ENCODE assay signal across 12 cellular contexts in genomic region chr2:111155610-111156009, GRCh38. TPM values are rescaled to one million over a fixed set of nuclear protein-coding genes. Genes with fewer than 3 reads are reported as not detected.
DNase-seq lines count a peak whose midpoint lies in the region; ATAC-seq and TF ChIP-seq lines count a peak whose summit lies in the region.
"Had no signal": no experiment of that assay in that cellular context is flagged by ENCODE, and none has a peak within 500 bp of the region (broad histone marks: within the 10 kb centered on the region; RNA-seq: fewer than 3 reads in every experiment).

No MANE protein-coding gene starts in this region.

- TF ChIP-seq CTCF in MM.1S (IDR thresholded peaks at IDR 0.05; ENCODE audit: low read length) (no peak), mesothelial cell of epicardium (IDR thresholded peaks at IDR 0.05; ENCODE audit: unreplicated experiment) (no peak)

- H3K4me2 ChIP-seq in MM.1S (ENCODE audit: low read depth, low read length) = no peak overlapping the region

- H3K27ac ChIP-seq in MM.1S (ENCODE audit: low read length) = peak overlapping the region; percentile 93; the same call in 1 of the 2 replicates
- H3K27ac ChIP-seq: adrenal gland had no signal

- H3K9me2 ChIP-seq in MM.1S (replicated peaks; ENCODE audit: insufficient read depth, low read length) = no peaks in the 10 kb centered on the region

- H3K9me3 ChIP-seq in MM.1S (replicated peaks; ENCODE audit: insufficient read depth, low read length) = no peaks in the 10 kb centered on the region
- H3K9me3 ChIP-seq: adrenal gland had no signal

- no peaks in the 10 kb centered on the region for H3K9me3 Mint-ChIP-seq in activated T-helper 1 cell treated with anti-CD3 and anti-CD28 coated beads, Interleukin-12 subunit alpha, Interleukin-12 subunit beta, Interleukin-2, Interleukin-4 antibody, amounts not matched to agents 30 ng/mL and 10 ng/mL and 1 ng/mL, durations not matched to agents 14 hours and 24 hours and 36 hours
- H3K9me3 Mint-ChIP-seq in mesothelial cell of epicardium = no peaks in the 10 kb centered on the region
- H3K9me3 Mint-ChIP-seq: CD4-positive, alpha-beta T cell; natural killer cell had no signal

- peaks cover 16% of the 10 kb centered on the region for H3K36me3 ChIP-seq in MM.1S (replicated peaks; ENCODE audit: insufficient read depth, low read length)

- peak; percentile 63 for DNase-seq in DMS53 (lab: John Stamatoyannopoulos, UW)
- DNase-seq in MM.1S = no peak
- DNase-seq in activated T-helper 1 cell treated with anti-CD3 and anti-CD28 coated beads, Interleukin-12 subunit alpha, Interleukin-12 subunit beta, Interleukin-2, Interleukin-4 antibody, amounts not matched to agents 30 ng/mL and 10 ng/mL and 1 ng/mL, durations not matched to agents 14 hours and 24 hours and 36 hours (ENCODE audit: low spot score) = no peak
- no peak for DNase-seq in mesothelial cell of epicardium (ENCODE audit: low spot score in 2 of 2, unreplicated experiment in 2 of 2)
- no peak for DNase-seq in H4 (ENCODE audit: low spot score)
- no peak for DNase-seq in NCI-H1092 treated with DMSO at 0.1 percent for 48 hours (lab: John Stamatoyannopoulos, UW)
- DNase-seq: adrenal gland; CD4-positive, alpha-beta T cell; natural killer cell; NCI-H2171 had no signal

- no peak for ATAC-seq in HG02970 (IDR thresholded peaks at IDR 0.05; ENCODE audit: low FRiP score, unreplicated experiment)
- ATAC-seq in GM21528 (IDR thresholded peaks at IDR 0.05; ENCODE audit: low FRiP score, unreplicated experiment) = no peak
- ATAC-seq: natural killer cell had no signal

- H3K27me3 ChIP-seq in MM.1S (replicated peaks; ENCODE audit: insufficient read depth, low read length) = no peaks in the 10 kb centered on the region
- H3K27me3 ChIP-seq: adrenal gland had no signal

- H3K4me1 Mint-ChIP-seq in activated T-helper 1 cell treated with anti-CD3 and anti-CD28 coated beads, Interleukin-12 subunit alpha, Interleukin-12 subunit beta, Interleukin-2, Interleukin-4 antibody, amounts not matched to agents 30 ng/mL and 10 ng/mL and 1 ng/mL, durations not matched to agents 14 hours and 24 hours and 36 hours (ENCODE audit: low read depth) = peaks cover 68% of the 10 kb centered on the region
- peaks cover 11% of the 10 kb centered on the region for H3K4me1 Mint-ChIP-seq in mesothelial cell of epicardium

- H3K4me3 Mint-ChIP-seq in activated T-helper 1 cell treated with anti-CD3 and anti-CD28 coated beads, Interleukin-12 subunit alpha, Interleukin-12 subunit beta, Interleukin-2, Interleukin-4 antibody, amounts not matched to agents 30 ng/mL and 10 ng/mL and 1 ng/mL, durations not matched to agents 14 hours and 24 hours and 36 hours = no peak overlapping the region
- no peak overlapping the region for H3K4me3 Mint-ChIP-seq in mesothelial cell of epicardium
- H3K4me3 Mint-ChIP-seq: CD4-positive, alpha-beta T cell; natural killer cell had no signal

- no peak overlapping the region for H3K4me3 ChIP-seq in MM.1S (ENCODE audit: low read length)
- H3K4me3 ChIP-seq: adrenal gland had no signal

- H4K20me1 ChIP-seq in MM.1S (ENCODE audit: insufficient read depth, low read length) = peaks cover 63% of the 10 kb centered on the region

- no peak overlapping the region for H2AFZ ChIP-seq in MM.1S (ENCODE audit: low read length)

- H3K9ac ChIP-seq in MM.1S (ENCODE audit: low read length) = no peak overlapping the region

- H3K36me3 Mint-ChIP-seq in activated T-helper 1 cell treated with anti-CD3 and anti-CD28 coated beads, Interleukin-12 subunit alpha, Interleukin-12 subunit beta, Interleukin-2, Interleukin-4 antibody, amounts not matched to agents 30 ng/mL and 10 ng/mL and 1 ng/mL, durations not matched to agents 14 hours and 24 hours and 36 hours (ENCODE audit: low read depth) = peaks cover 89% of the 10 kb centered on the region
- peaks cover 29% of the 10 kb centered on the region for H3K36me3 Mint-ChIP-seq in mesothelial cell of epicardium
- H3K36me3 Mint-ChIP-seq: natural killer cell had no signal

- H3K4me1 ChIP-seq in MM.1S (ENCODE audit: low read length) = peaks cover 45% of the 10 kb centered on the region

- peak overlapping the region; percentile 67 for H3K27ac Mint-ChIP-seq in activated T-helper 1 cell treated with anti-CD3 and anti-CD28 coated beads, Interleukin-12 subunit alpha, Interleukin-12 subunit beta, Interleukin-2, Interleukin-4 antibody, amounts not matched to agents 30 ng/mL and 10 ng/mL and 1 ng/mL, durations not matched to agents 14 hours and 24 hours and 36 hours
- peak overlapping the region; percentile 31 for H3K27ac Mint-ChIP-seq in mesothelial cell of epicardium
- H3K27ac Mint-ChIP-seq: CD4-positive, alpha-beta T cell; natural killer cell had no signal

- peaks cover 43% of the 10 kb centered on the region for H3F3A ChIP-seq in MM.1S (ENCODE audit: insufficient read depth, low read length)

- peaks cover 3% of the 10 kb centered on the region for H3K27me3 Mint-ChIP-seq in activated T-helper 1 cell treated with anti-CD3 and anti-CD28 coated beads, Interleukin-12 subunit alpha, Interleukin-12 subunit beta, Interleukin-2, Interleukin-4 antibody, amounts not matched to agents 30 ng/mL and 10 ng/mL and 1 ng/mL, durations not matched to agents 14 hours and 24 hours and 36 hours (ENCODE audit: insufficient read depth)
- no peaks in the 10 kb centered on the region for H3K27me3 Mint-ChIP-seq in mesothelial cell of epicardium (ENCODE audit: low read depth)
- H3K27me3 Mint-ChIP-seq: CD4-positive, alpha-beta T cell had no signal

- intact Hi-C loops in activated T-helper 1 cell treated with anti-CD3 and anti-CD28 coated beads, Interleukin-12 subunit alpha, Interleukin-12 subunit beta, Interleukin-2, Interleukin-4 antibody, amounts not matched to agents 30 ng/mL and 10 ng/mL and 1 ng/mL, durations not matched to agents 14 hours and 24 hours and 36 hours (cut with micrococcal nuclease) = no loop called here

- peaks cover 92% of the 10 kb centered on the region for H3K79me2 ChIP-seq in MM.1S (ENCODE audit: low read length)

RNA-seq across cellular contexts. Expression of gene BCL2L11, which starts 34.9 kb away (rescaled TPM):
- total RNA-seq in activated T-helper 1 cell treated with anti-CD3 and anti-CD28 coated beads, Interleukin-12 subunit alpha, Interleukin-12 subunit beta, Interleukin-2, Interleukin-4 antibody, amounts not matched to agents 30 ng/mL and 10 ng/mL and 1 ng/mL, durations not matched to agents 14 hours and 24 hours and 36 hours = 335 and 347 TPM in 2 replicates
- total RNA-seq in mesothelial cell of epicardium = 20.1 to 24.5 TPM (median 21.7 TPM) in 3 replicates
- total RNA-seq in H4 (2014; rRNA removed; shearing (Covaris generic)) = 2.4 and 2.7 TPM in 2 replicates

Comparison
In these comparisons a context has a peak if more than half of its experiments do, and no peak if none do; other contexts are left out.
1. RNA of gene BCL2L11, which starts 34.9 kb away (total RNA-seq): 335 to 347 TPM in activated T-helper 1 cell treated with anti-CD3 and anti-CD28 coated beads, Interleukin-12 subunit alpha, Interleukin-12 subunit beta, Interleukin-2, Interleukin-4 antibody, amounts not matched to agents 30 ng/mL and 10 ng/mL and 1 ng/mL, durations not matched to agents 14 hours and 24 hours and 36 hours; 20.1 to 24.5 TPM in mesothelial cell of epicardium and 2.4 to 2.7 TPM in H4; every median in the first group is over 10 times any median in the second.